8 cellular contexts compared by ENCODE assay signal in the genomic region with DNA sequence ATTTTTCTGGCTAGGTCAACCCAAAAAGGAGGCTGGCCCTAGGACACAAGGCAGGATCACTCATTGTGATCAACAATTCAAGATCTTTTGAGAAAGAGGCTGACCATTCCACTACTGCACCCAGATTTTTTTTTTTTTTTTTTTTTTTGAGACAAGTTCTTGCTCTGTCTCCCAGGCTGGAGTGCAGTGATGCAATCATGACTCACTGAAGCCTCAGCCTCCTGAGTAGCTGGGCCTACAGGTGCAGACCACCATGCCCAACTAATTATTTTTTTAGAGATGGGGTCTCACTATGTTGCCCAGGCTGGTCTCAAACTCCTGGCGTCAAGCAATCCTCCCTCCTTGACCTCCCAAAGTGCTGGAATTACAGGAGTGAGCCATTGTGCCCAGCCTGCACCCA.
DNase-seq lines count a peak whose midpoint lies in the region; ATAC-seq and TF ChIP-seq lines count a peak whose summit lies in the region.
"Not testable (repeated sequence)": the region's sequence is repeated elsewhere in the genome, so short reads cannot be mapped to it uniquely, and the experiment has no call there.

No MANE protein-coding gene starts in this region.

- not testable (repeated sequence) for TF ChIP-seq RAD21 in Ishikawa (IDR thresholded peaks at IDR 0.05; ENCODE audit: low read depth)

- not testable (repeated sequence) for H3K79me2 ChIP-seq in ACC112 (ENCODE audit: control insufficient read depth, insufficient read depth, low read length, unreplicated experiment)

- H3K27me3 ChIP-seq in ACC112 (ENCODE audit: insufficient read depth, low read length); Panc1 (ENCODE audit: control insufficient read depth, insufficient read depth, low read length): not testable (repeated sequence)

- not testable (repeated sequence) for H3K36me3 ChIP-seq in ACC112 (ENCODE audit: insufficient read depth, low read length); Panc1 (ENCODE audit: control insufficient read depth, insufficient read depth, low read length)

- H3K4me1 Mint-ChIP-seq in WTC11: peaks cover 43% of the 10 kb centered on the region

- CTCF ChIA-PET in Panc1 (lab: Charles Lee): not testable (repeated sequence)
- CTCF ChIA-PET in WTC11 (lab: Charles Lee): interaction anchor here (0.8 kb wide), 1 partner anchor 45 kb away, joined by 3 read pairs; no protein-coding TSS in a partner anchor

- H3K4me1 ChIP-seq in ACC112 (ENCODE audit: control insufficient read depth, insufficient read depth, low read length, unreplicated experiment): peaks cover 51% of the 10 kb centered on the region
- H3K4me1 ChIP-seq in Panc1 (ENCODE audit: control insufficient read depth, insufficient read depth, low read length): peaks cover 44% of the 10 kb centered on the region

- ATAC-seq in Panc1, WTC11: not testable (repeated sequence)

- DNase-seq in EL (peak; percentile 78), epithelial cell of esophagus (ENCODE audit: low read depth) (peak; percentile 79), glomerular visceral epithelial cell (ENCODE audit: extremely low spot score) (peak; percentile 65), renal cortical epithelial cell (ENCODE audit: low read depth) (peak; percentile 80)
- not testable (repeated sequence) for DNase-seq in Panc1 (ENCODE audit: low read depth, low spot score); WTC11 (ENCODE audit: low spot score)

- not testable (repeated sequence) for H3K36me3 Mint-ChIP-seq in WTC11

- not testable (repeated sequence) for TF ChIP-seq EP300 in Ishikawa (IDR thresholded peaks at IDR 0.05; ENCODE audit: borderline replicate concordance)

- H3K27me3 Mint-ChIP-seq in WTC11 (ENCODE audit: low read depth): peaks cover 28% of the 10 kb centered on the region

- in situ Hi-C loops in Panc1 (cut with HindIII; ENCODE audit: low pct_unique_long_range_greater_than_20kb, low sequenced_read_pairs): not testable (repeated sequence)

- H3K27ac Mint-ChIP-seq in WTC11: not testable (repeated sequence)

- intact Hi-C loops in Panc1 (cut with micrococcal nuclease; ENCODE audit: unreplicated experiment): not testable (repeated sequence)

- not testable (repeated sequence) for TF ChIP-seq CTCF in Panc1 (IDR thresholded peaks at IDR 0.05); WTC11 (IDR thresholded peaks at IDR 0.05); epithelial cell of esophagus (IDR thresholded peaks at IDR 0.05; ENCODE audit: insufficient read depth, low read depth, low read length, missing control alignments)

- not testable (repeated sequence) for H3K9me3 ChIP-seq in Panc1 (ENCODE audit: control insufficient read depth, insufficient read depth, low read depth, low read length)

- H3K4me3 Mint-ChIP-seq in WTC11: not testable (repeated sequence)

- not testable (repeated sequence) for BruUV-seq in Panc1 (replicated peaks; lab: Mats Ljungman, UMichigan)

- H2AFZ ChIP-seq in ACC112 (ENCODE audit: low read length, unreplicated experiment): not testable (repeated sequence)

- not testable (repeated sequence) for H3K9me3 Mint-ChIP-seq in WTC11

- H3K27ac ChIP-seq in ACC112 (ENCODE audit: low read depth, low read length) (0 out of 2 replicates have a peak overlapping the region, but pooled peaks have one; percentile 28), Panc1 (ENCODE audit: low read length) (0 out of 2 replicates have a peak overlapping the region, but pooled peaks have one; percentile 4)

- not testable (repeated sequence) for H3K4me3 ChIP-seq in ACC112 (ENCODE audit: low read depth, low read length); Panc1 (ENCODE audit: low read depth in 2 of 2, low read length in 2 of 2); epithelial cell of esophagus (ENCODE audit: low read length)

- POLR2A ChIA-PET in Panc1 (lab: Charles Lee); WTC11 (lab: Charles Lee): not testable (repeated sequence)

TF ChIP-seq in Ishikawa, 13 proteins besides CTCF, POLR2A, EP300 and RAD21:
- peak; percentile 87 for TF ChIP-seq CEBPB (IDR thresholded peaks at IDR 0.05)

TF ChIP-seq in WTC11, 78 proteins besides CTCF, POLR2A, EP300 and RAD21:
- peak; percentile 51; the same call in 1 of the 2 replicates for TF ChIP-seq ZNF121 (CRISPR knock-in tag; IDR thresholded peaks at IDR 0.05)
- TF ChIP-seq GABPB1 (CRISPR knock-in tag; IDR thresholded peaks at IDR 0.05): peak; percentile 81
